Comparison of ENCODE assay signal across 36 cellular contexts in genomic region chr4:43271946-43272345, GRCh38.
"Had no signal": no experiment of that assay in that cellular context is flagged by ENCODE, and none has a peak within 500 bp of the region (broad histone marks: within the 10 kb centered on the region; RNA-seq: fewer than 3 reads in every experiment).

No MANE protein-coding gene starts in this region.

- H3K4me1 ChIP-seq: adrenal gland, body of pancreas had no signal

- FAIRE-seq: astrocyte, TTC549 had no signal

- H3K4me3 ChIP-seq: adrenal gland, body of pancreas had no signal

- H3K9me3 ChIP-seq: adrenal gland, body of pancreas had no signal

- H3K27me3 Mint-ChIP-seq: activated B cell treated with CpG ODN at 0.5 μM for 24 hours; activated CD4-positive, alpha-beta memory T cell treated with anti-CD3 and anti-CD28 coated beads for 36 hours; activated CD4-positive, alpha-beta T cell treated with anti-CD3 and anti-CD28 coated beads, Interleukin-2, amount 10 ng/mL, durations not matched to agents 24 days and 14 days; activated CD8-positive, alpha-beta T cell treated with anti-CD3 and anti-CD28 coated beads for 36 hours; activated naive CD8-positive, alpha-beta T cell treated with anti-CD3 and anti-CD28 coated beads for 36 hours; activated T-helper 17 cell treated with anti-CD3 and anti-CD28 coated beads, Interleukin-2, amount 50 U/mL, for 72 hours had no signal

- H3K4me1 Mint-ChIP-seq: activated B cell treated with CpG ODN at 0.5 μM for 24 hours; activated CD4-positive, alpha-beta T cell treated with anti-CD3 and anti-CD28 coated beads, Interleukin-2, amount 10 ng/mL, durations not matched to agents 24 days and 14 days; activated naive CD8-positive, alpha-beta T cell treated with anti-CD3 and anti-CD28 coated beads for 36 hours; activated T-helper 17 cell treated with anti-CD3 and anti-CD28 coated beads, Interleukin-2, amount 50 U/mL, for 72 hours had no signal

- DNase-seq: activated B cell treated with CpG ODN at 0.5 μM for 24 hours; activated CD4-positive, alpha-beta memory T cell treated with anti-CD3 and anti-CD28 coated beads for 36 hours; activated CD4-positive, alpha-beta T cell treated with anti-CD3 and anti-CD28 coated beads for 4 hours; activated CD4-positive, alpha-beta T cell treated with anti-CD3 and anti-CD28 coated beads, Interleukin-2, amount 10 ng/mL, durations not matched to agents 24 days and 14 days; activated CD4-positive, alpha-beta T cell treated with anti-CD3 and anti-CD28 coated beads, Interleukin-2, amount 50 U/mL, for 1 hour; activated CD4-positive, alpha-beta T cell treated with anti-CD3 and anti-CD28 coated beads, Interleukin-2, amount 50 U/mL, for 4 hours; activated CD4-positive, CD25-positive, alpha-beta regulatory T cell treated with anti-CD3 and anti-CD28 coated beads, Interleukin-2, amount 50 U/mL, for 72 hours; activated CD8-positive, alpha-beta memory T cell treated with anti-CD3 and anti-CD28 coated beads, Interleukin-2, amount 50 U/mL, for 4 hours; activated CD8-positive, alpha-beta T cell treated with anti-CD3 and anti-CD28 coated beads for 36 hours; activated effector memory CD4-positive, alpha-beta T cell treated with anti-CD3 and anti-CD28 coated beads, Interleukin-2, amount 50 U/mL, for 16 hours; activated gamma-delta T cell treated with Interleukin-2 at 50 U/mL for 16 hours; activated naive CD4-positive, alpha-beta T cell; activated naive CD4-positive, alpha-beta T cell treated with anti-CD3 and anti-CD28 coated beads for 36 hours; activated naive CD4-positive, alpha-beta T cell treated with anti-CD3 and anti-CD28 coated beads, Interleukin-2, amount 50 U/mL, for 16 hours; activated naive CD8-positive, alpha-beta T cell treated with anti-CD3 and anti-CD28 coated beads for 36 hours; activated T-cell treated with anti-CD3 and anti-CD28 coated beads for 4 hours; activated T-cell treated with anti-CD3 and anti-CD28 coated beads, Interleukin-2, amount 50 U/mL, for 1 hour; activated T-cell treated with anti-CD3 and anti-CD28 coated beads, Interleukin-2, amount 50 U/mL, for 4 hours; activated T-cell treated with anti-CD3 and anti-CD28 coated beads, Interleukin-2, amount 50 U/mL, for 72 hours; adrenal gland; amniotic stem cell; aorta; body of pancreas; brain microvascular endothelial cell; central memory CD4-positive, alpha-beta T cell; T-helper 1 cell; T-helper 2 cell; T-helper 9 cell had no signal

- ATAC-seq: activated CD8-positive, alpha-beta T cell treated with anti-CD3 and anti-CD28 coated beads for 36 hours; activated naive CD4-positive, alpha-beta T cell treated with anti-CD3 and anti-CD28 coated beads, Interleukin-2, amount 50 U/mL, for 72 hours; activated T-cell treated with anti-CD3 and anti-CD28 coated beads, Interleukin-2, amount 50 U/mL, for 4 hours; activated T-cell treated with anti-CD3 and anti-CD28 coated beads, Interleukin-2, amount 50 U/mL, for 72 hours; activated T-helper 17 cell treated with anti-CD3 and anti-CD28 coated beads, Interleukin-2, amount 50 U/mL, for 72 hours; body of pancreas had no signal

- H3K4me3 Mint-ChIP-seq: activated B cell treated with CpG ODN at 0.5 μM for 24 hours; activated CD4-positive, alpha-beta memory T cell treated with anti-CD3 and anti-CD28 coated beads for 36 hours; activated CD4-positive, alpha-beta T cell treated with anti-CD3 and anti-CD28 coated beads, Interleukin-2, amount 10 ng/mL, durations not matched to agents 24 days and 14 days; activated CD8-positive, alpha-beta T cell treated with anti-CD3 and anti-CD28 coated beads for 36 hours; activated naive CD4-positive, alpha-beta T cell treated with anti-CD3 and anti-CD28 coated beads for 36 hours; activated naive CD8-positive, alpha-beta T cell treated with anti-CD3 and anti-CD28 coated beads for 36 hours; activated T-cell treated with anti-CD3 and anti-CD28 coated beads, Interleukin-2, amount 50 U/mL, for 4 hours; activated T-cell treated with anti-CD3 and anti-CD28 coated beads, Interleukin-2, amount 50 U/mL, for 72 hours; activated T-helper 1 cell treated with anti-CD3 and anti-CD28 coated beads, Interleukin-12 subunit alpha, Interleukin-12 subunit beta, Interleukin-2, Interleukin-4 antibody, amounts not matched to agents 30 ng/mL and 10 ng/mL and 1 ng/mL, durations not matched to agents 14 hours and 24 hours and 36 hours; activated T-helper 17 cell treated with anti-CD3 and anti-CD28 coated beads, Interleukin-2, amount 50 U/mL, for 72 hours; T-helper 1 cell treated with Interleukin-12 subunit alpha and Interleukin-12 subunit beta and Interleukin-4 antibody, amounts not matched to agents 30 μg/mL and 1 μg/mL, for 36 hours; T-helper 2 cell treated with Interferon-gamma antibody and Interleukin-4, amounts not matched to agents 5 μg/mL and 100 μg/mL, for 36 hours had no signal

- H3K36me3 Mint-ChIP-seq: activated CD4-positive, alpha-beta memory T cell treated with anti-CD3 and anti-CD28 coated beads for 36 hours; activated naive CD8-positive, alpha-beta T cell treated with anti-CD3 and anti-CD28 coated beads for 36 hours had no signal

- H3K27ac ChIP-seq: adrenal gland, body of pancreas, brain microvascular endothelial cell, VCaP had no signal

- H3K9me3 Mint-ChIP-seq: activated naive CD4-positive, alpha-beta T cell treated with anti-CD3 and anti-CD28 coated beads for 36 hours had no signal

- H3K36me3 ChIP-seq: adrenal gland, brain microvascular endothelial cell had no signal

- H3K27ac Mint-ChIP-seq: activated B cell treated with CpG ODN at 0.5 μM for 24 hours; activated CD4-positive, alpha-beta memory T cell treated with anti-CD3 and anti-CD28 coated beads for 36 hours; activated CD4-positive, alpha-beta T cell treated with anti-CD3 and anti-CD28 coated beads, Interleukin-2, amount 10 ng/mL, durations not matched to agents 24 days and 14 days; activated CD8-positive, alpha-beta T cell treated with anti-CD3 and anti-CD28 coated beads for 36 hours; activated naive CD4-positive, alpha-beta T cell treated with anti-CD3 and anti-CD28 coated beads for 36 hours; activated naive CD4-positive, alpha-beta T cell treated with anti-CD3 and anti-CD28 coated beads, Interleukin-2, amount 50 U/mL, for 72 hours; activated naive CD8-positive, alpha-beta T cell treated with anti-CD3 and anti-CD28 coated beads for 36 hours; activated T-cell treated with anti-CD3 and anti-CD28 coated beads, Interleukin-2, amount 50 U/mL, for 72 hours; activated T-helper 1 cell treated with anti-CD3 and anti-CD28 coated beads, Interleukin-12 subunit alpha, Interleukin-12 subunit beta, Interleukin-2, Interleukin-4 antibody, amounts not matched to agents 30 ng/mL and 10 ng/mL and 1 ng/mL, durations not matched to agents 14 hours and 24 hours and 36 hours; activated T-helper 17 cell treated with anti-CD3 and anti-CD28 coated beads, Interleukin-2, amount 50 U/mL, for 72 hours; T-helper 1 cell treated with Interleukin-12 subunit alpha and Interleukin-12 subunit beta and Interleukin-4 antibody, amounts not matched to agents 30 μg/mL and 1 μg/mL, for 36 hours; T-helper 2 cell treated with Interferon-gamma antibody and Interleukin-4, amounts not matched to agents 5 μg/mL and 100 μg/mL, for 36 hours had no signal

- H3K27me3 ChIP-seq: adrenal gland, body of pancreas, brain microvascular endothelial cell had no signal
